Comparison of ENCODE assay signal across 1 cellular context in the genomic region with DNA sequence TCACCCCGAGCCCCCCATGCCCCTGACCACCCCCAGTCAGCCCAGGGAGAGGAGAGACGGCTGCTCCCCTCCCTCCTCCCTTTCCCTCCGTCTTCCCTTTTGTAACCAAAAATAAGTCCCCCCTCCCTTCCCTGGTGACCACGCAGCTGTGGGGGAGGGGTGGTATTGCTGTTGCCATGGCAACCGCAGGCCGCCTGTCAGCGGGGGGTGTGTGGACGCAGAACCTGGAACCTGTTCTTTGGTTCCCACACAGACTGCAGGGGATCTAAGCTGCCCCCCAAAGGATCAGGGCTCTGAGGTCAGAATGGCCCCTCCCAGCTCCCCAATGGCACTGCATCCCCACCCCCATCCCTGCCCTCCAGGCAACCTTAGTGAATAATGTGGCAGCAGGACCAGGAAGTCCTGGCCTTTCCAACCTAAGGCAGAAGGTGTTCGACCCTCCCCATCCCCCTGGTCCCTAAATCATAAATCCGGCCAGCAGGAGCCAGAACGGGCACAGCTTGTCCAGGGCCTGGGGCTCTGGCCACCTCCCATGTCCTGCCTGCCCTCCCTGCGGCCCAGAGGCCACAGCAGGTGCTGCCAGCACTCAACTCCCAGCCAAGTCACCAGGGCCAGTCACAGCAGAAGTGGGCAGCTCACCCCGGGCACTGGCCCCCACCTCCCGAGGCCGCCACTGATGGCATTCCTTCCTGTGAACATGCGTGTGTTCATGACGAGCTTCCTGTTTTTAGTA.
A peak's percentile ranks its signal among the peaks of the same experiment; 100 is the strongest.
TF ChIP-seq lines count a peak whose summit lies in the region.

No MANE protein-coding gene starts in this region.

TF ChIP-seq in H1, 55 proteins besides CTCF, POLR2A, EP300 and RAD21:
- peak; percentile 75 for TF ChIP-seq CREB1 (IDR thresholded peaks at IDR 0.05)
- 0 out of 2 replicates have a peak, but pooled peaks have one; percentile 22 for TF ChIP-seq EGR1 (IDR thresholded peaks at IDR 0.05; ENCODE audit: borderline replicate concordance, low read depth, low read length)
- no peak for TF ChIP-seq BCL11A (IDR thresholded peaks at IDR 0.05; ENCODE audit: low read depth in 2 of 2, low read length in 2 of 2)
- no peak for TF ChIP-seq POU5F1 (IDR thresholded peaks at IDR 0.05; ENCODE audit: low read depth, low read length)
- TF ChIP-seq, protein P1, sequence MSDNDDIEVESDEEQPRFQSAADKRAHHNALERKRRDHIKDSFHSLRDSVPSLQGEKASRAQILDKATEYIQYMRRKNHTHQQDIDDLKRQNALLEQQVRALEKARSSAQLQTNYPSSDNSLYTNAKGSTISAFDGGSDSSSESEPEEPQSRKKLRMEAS (IDR thresholded peaks at IDR 0.05): peak; percentile 65; the same call in 1 of the 2 replicates
- 0 out of 4 replicates have a peak, but pooled peaks have one; percentile 35 to 51 for TF ChIP-seq SIN3A (conservative IDR thresholded peaks at IDR 0.05 in 1 of 2, IDR thresholded peaks at IDR 0.05 in 1 of 2; ENCODE audit: low read depth in 1 of 2, low read length in 2 of 2)
- peak; percentile 41; the same call in 1 of the 2 replicates for TF ChIP-seq CHD2 (IDR thresholded peaks at IDR 0.05; ENCODE audit: low read length)
- peak; percentile 68 for TF ChIP-seq SP1 (IDR thresholded peaks at IDR 0.05; ENCODE audit: low read depth, low read length)
- peak; percentile 16; the same call in 1 of the 2 replicates for TF ChIP-seq RFX5 (IDR thresholded peaks at IDR 0.05; ENCODE audit: borderline replicate concordance, low read depth, low read length)
- TF ChIP-seq BRCA1 (IDR thresholded peaks at IDR 0.05; ENCODE audit: low read depth, low read length): no peak
